In the genomic region with DNA sequence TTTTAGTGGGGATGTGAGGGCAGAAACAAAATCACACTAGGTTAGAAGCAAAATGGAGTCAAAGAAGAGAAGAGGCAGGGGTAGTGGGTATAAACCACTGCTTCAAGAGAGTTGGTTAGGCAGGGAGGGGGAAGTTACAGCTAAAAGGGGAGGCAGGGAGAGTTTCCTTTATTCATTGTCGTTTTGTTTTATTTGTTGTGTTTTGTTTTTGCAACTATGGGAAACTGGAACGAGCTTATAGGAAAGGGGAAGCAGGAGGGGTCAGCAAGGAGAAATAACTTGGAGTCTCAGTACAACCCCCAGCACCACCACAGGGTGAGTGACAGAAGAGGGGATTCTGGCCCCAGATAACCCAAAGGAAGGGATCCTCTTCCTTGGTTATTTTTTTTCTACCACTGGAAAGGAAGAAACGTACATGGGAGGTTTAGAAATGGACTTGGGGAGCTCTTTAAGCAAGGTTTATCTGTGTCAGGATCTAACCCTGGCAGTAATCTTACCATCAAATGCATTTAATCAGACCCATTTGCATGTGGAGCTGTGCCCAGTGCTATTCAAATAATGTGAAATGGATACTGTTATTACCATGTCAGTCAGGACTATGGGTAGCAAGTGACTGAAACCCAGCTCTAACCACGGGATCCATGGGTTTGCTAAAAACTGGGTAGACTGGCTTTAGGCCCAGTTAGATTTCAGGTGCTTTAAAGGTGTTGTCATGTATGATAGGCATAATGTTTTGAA, we compare ENCODE assay signal across 1 cellular context.
TF ChIP-seq lines count a peak whose summit lies in the region.

No MANE protein-coding gene starts in this region.

TF ChIP-seq in HEK293, 187 proteins besides CTCF, POLR2A, EP300 and RAD21 (continued from another document):
- TF ChIP-seq, protein P1, sequence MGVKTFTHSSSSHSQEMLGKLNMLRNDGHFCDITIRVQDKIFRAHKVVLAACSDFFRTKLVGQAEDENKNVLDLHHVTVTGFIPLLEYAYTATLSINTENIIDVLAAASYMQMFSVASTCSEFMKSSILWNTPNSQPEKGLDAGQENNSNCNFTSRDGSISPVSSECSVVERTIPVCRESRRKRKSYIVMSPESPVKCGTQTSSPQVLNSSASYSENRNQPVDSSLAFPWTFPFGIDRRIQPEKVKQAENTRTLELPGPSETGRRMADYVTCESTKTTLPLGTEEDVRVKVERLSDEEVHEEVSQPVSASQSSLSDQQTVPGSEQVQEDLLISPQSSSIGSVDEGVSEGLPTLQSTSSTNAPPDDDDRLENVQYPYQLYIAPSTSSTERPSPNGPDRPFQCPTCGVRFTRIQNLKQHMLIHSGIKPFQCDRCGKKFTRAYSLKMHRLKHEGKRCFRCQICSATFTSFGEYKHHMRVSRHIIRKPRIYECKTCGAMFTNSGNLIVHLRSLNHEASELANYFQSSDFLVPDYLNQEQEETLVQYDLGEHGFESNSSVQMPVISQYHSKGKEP (tag by site-specific recombination; IDR thresholded peaks at IDR 0.05), result no peak
- TF ChIP-seq ZNF221 (tag by site-specific recombination; IDR thresholded peaks at IDR 0.05; ENCODE audit: borderline replicate concordance) (no peak), SP7 (tag by site-specific recombination; IDR thresholded peaks at IDR 0.05) (peak; percentile 51), HOXC10 (CRISPR knock-in tag; IDR thresholded peaks at IDR 0.05) (no peak), ZNF324 (tag by site-specific recombination; IDR thresholded peaks at IDR 0.05) (no peak), KLF16 (tag by site-specific recombination; IDR thresholded peaks at IDR 0.05) (no peak), BCL11B (tag by site-specific recombination; IDR thresholded peaks at IDR 0.05; ENCODE audit: low read depth) (no peak)
